In genomic region chr16:87298857-87299465, GRCh38 we compare ENCODE assay signal across 30 cellular contexts.
"Had no signal": no experiment of that assay in that cellular context is flagged by ENCODE, and none has a peak within 500 bp of the region (broad histone marks: within the 10 kb centered on the region; RNA-seq: fewer than 3 reads in every experiment).

No MANE protein-coding gene starts in this region.

- H3K27ac ChIP-seq: esophagus muscularis mucosa, foreskin keratinocyte, gastrocnemius medialis, WERI-Rb-1 had no signal

- H3K9me3 Mint-ChIP-seq: activated B cell treated with CpG ODN at 0.5 μM for 24 hours; activated T-cell treated with anti-CD3 and anti-CD28 coated beads, Interleukin-2, amount 50 U/mL, for 24 hours; activated T-cell treated with anti-CD3 and anti-CD28 coated beads, Interleukin-2, amount 50 U/mL, for 72 hours; effector memory CD8-positive, alpha-beta T cell; T-helper 2 cell treated with Interferon-gamma antibody and Interleukin-4, amounts not matched to agents 5 μg/mL and 100 μg/mL, for 36 hours had no signal

- DNase-seq: activated B cell treated with CpG ODN at 0.5 μM for 24 hours; activated CD4-positive, alpha-beta memory T cell treated with anti-CD3 and anti-CD28 coated beads, Interleukin-2, amount 10 ng/mL, durations not matched to agents 7 days and 5 days; activated CD4-positive, alpha-beta T cell treated with anti-CD3 and anti-CD28 coated beads for 48 hours; activated CD8-positive, alpha-beta memory T cell treated with anti-CD3 and anti-CD28 coated beads, Interleukin-2, amount 50 U/mL, for 48 hours; activated effector memory CD4-positive, alpha-beta T cell treated with Interleukin-2 at 50 U/mL for 16 hours; activated gamma-delta T cell treated with Interleukin-2 at 50 U/mL for 16 hours; activated naive CD4-positive, alpha-beta T cell treated with anti-CD3 and anti-CD28 coated beads, Interleukin-2, amount 50 U/mL, for 16 hours; activated naive CD4-positive, alpha-beta T cell treated with Interleukin-2 at 50 U/mL for 16 hours; activated T-cell treated with anti-CD3 and anti-CD28 coated beads for 4 hours; activated T-cell treated with anti-CD3 and anti-CD28 coated beads, Interleukin-2, amount 50 U/mL, for 24 hours; activated T-cell treated with anti-CD3 and anti-CD28 coated beads, Interleukin-2, amount 50 U/mL, for 72 hours; amniotic stem cell; anterior cingulate cortex; caudate nucleus; cortex of kidney; dermis blood vessel endothelial cell; effector CD4-positive, alpha-beta T cell; effector memory CD8-positive, alpha-beta T cell; erythroblast; foreskin keratinocyte; gastrocnemius medialis; glutamatergic neuron; T-helper 1 cell; T-helper 17 cell; T1000; WERI-Rb-1 had no signal

- H3K4me1 ChIP-seq: foreskin keratinocyte, gastrocnemius medialis had no signal

- H3K9me3 ChIP-seq: esophagus muscularis mucosa, gastrocnemius medialis had no signal

- H3K27me3 ChIP-seq: esophagus muscularis mucosa, foreskin keratinocyte, gastrocnemius medialis had no signal

- H3K27me3 Mint-ChIP-seq: activated B cell treated with CpG ODN at 0.5 μM for 24 hours; activated CD4-positive, alpha-beta memory T cell treated with anti-CD3 and anti-CD28 coated beads, Interleukin-2, amount 10 ng/mL, durations not matched to agents 7 days and 5 days; activated naive CD8-positive, alpha-beta T cell; activated T-cell treated with anti-CD3 and anti-CD28 coated beads, Interleukin-2, amount 50 U/mL, for 24 hours; effector memory CD8-positive, alpha-beta T cell; T-helper 17 cell had no signal

- ATAC-seq: activated CD4-positive, CD25-positive, alpha-beta regulatory T cell treated with anti-CD3 and anti-CD28 coated beads, Interleukin-2, amount 50 U/mL, for 24 hours; activated T-cell treated with anti-CD3 and anti-CD28 coated beads, Interleukin-2, amount 50 U/mL, for 72 hours; effector memory CD8-positive, alpha-beta T cell; foreskin keratinocyte; gastrocnemius medialis; T-helper 17 cell had no signal

- H3K4me3 ChIP-seq: esophagus muscularis mucosa, gastrocnemius medialis had no signal

- H3K27ac Mint-ChIP-seq: activated B cell treated with CpG ODN at 0.5 μM for 24 hours; activated CD4-positive, alpha-beta memory T cell treated with anti-CD3 and anti-CD28 coated beads, Interleukin-2, amount 10 ng/mL, durations not matched to agents 7 days and 5 days; activated naive CD8-positive, alpha-beta T cell; activated T-cell treated with anti-CD3 and anti-CD28 coated beads, Interleukin-2, amount 50 U/mL, for 24 hours; activated T-cell treated with anti-CD3 and anti-CD28 coated beads, Interleukin-2, amount 50 U/mL, for 72 hours; effector memory CD8-positive, alpha-beta T cell; T-helper 17 cell; T-helper 2 cell treated with Interferon-gamma antibody and Interleukin-4, amounts not matched to agents 5 μg/mL and 100 μg/mL, for 36 hours had no signal

- H3K4me3 Mint-ChIP-seq: activated B cell treated with CpG ODN at 0.5 μM for 24 hours; activated CD4-positive, alpha-beta memory T cell treated with anti-CD3 and anti-CD28 coated beads, Interleukin-2, amount 10 ng/mL, durations not matched to agents 7 days and 5 days; activated naive CD8-positive, alpha-beta T cell; activated T-cell treated with anti-CD3 and anti-CD28 coated beads, Interleukin-2, amount 50 U/mL, for 24 hours; activated T-cell treated with anti-CD3 and anti-CD28 coated beads, Interleukin-2, amount 50 U/mL, for 72 hours; effector memory CD8-positive, alpha-beta T cell; T-helper 2 cell treated with Interferon-gamma antibody and Interleukin-4, amounts not matched to agents 5 μg/mL and 100 μg/mL, for 36 hours had no signal

- H3K4me1 Mint-ChIP-seq: activated B cell treated with CpG ODN at 0.5 μM for 24 hours had no signal

- H3K36me3 ChIP-seq: esophagus muscularis mucosa, WERI-Rb-1 had no signal
